Comparison of ENCODE assay signal across 8 cellular contexts in the genomic region with DNA sequence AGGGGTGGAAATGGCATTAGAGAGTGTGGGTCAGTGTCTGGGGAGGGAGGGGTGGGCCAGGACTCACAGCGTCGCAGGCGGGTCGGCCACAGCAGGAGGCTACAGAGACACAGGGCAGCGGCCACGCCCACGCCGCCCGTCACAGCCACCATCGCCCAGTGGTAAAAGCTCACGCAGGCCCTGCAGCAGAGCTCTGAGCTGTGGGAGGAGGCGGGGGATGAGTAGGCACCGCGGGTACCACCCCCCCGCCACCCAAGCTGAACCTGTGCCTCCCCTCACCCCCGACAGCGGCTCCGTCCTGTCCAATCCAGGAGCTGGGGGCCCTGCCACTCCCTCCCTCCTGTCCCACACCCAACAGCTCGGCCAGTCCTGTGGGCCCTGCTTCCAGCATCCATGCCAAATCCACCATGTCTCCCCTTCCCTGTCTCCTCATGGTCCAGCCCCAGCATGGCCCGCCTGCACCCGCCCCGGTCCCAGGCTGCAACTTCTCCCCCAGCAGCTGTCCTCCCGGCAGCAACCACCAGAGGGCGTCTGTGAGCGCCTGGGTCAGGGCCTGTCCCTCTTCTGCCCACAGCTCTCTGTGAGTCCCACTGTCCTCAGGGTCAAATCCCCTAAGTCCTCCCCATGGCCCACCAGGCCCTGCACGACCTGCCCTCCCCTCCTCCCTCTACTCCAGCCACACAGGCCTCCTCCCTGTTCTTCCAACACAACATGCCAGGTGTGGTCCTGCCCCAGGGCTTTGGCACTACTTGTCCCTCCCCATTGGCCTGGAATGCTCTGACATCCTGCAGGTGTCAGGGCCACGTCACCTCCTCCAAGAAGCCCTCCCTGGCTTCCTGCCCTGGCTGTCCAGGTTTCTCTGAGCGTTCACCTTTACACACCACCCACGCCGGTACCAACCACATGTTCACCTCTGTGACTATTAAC. TPM values are rescaled to one million over a fixed set of nuclear protein-coding genes. Genes with fewer than 3 reads are reported as not detected.
A peak's percentile ranks its signal among the peaks of the same experiment; 100 is the strongest.
DNase-seq lines count a peak whose midpoint lies in the region; ATAC-seq and TF ChIP-seq lines count a peak whose summit lies in the region.

No MANE protein-coding gene starts in this region.

- H3K27ac Mint-ChIP-seq in MCF 10A (ENCODE audit: low read depth, unreplicated experiment): peak overlapping the region; percentile 85

- DNase-seq in DMS53 (lab: John Stamatoyannopoulos, UW) (peak; percentile 67), Kasumi-1 (lab: John Stamatoyannopoulos, UW) (peak; percentile 13 to 35), MCF 10A (ENCODE audit: unreplicated experiment) (peak; percentile 77), islet precursor cell (peak; percentile 91), COR-L47 (lab: John Stamatoyannopoulos, UW) (no peak)
- DNase-seq in activated CD4-positive, CD25-positive, alpha-beta regulatory T cell (lab: John Stamatoyannopoulos, UW): peak; percentile 56 to 81 (median 72)
- peak; percentile 51 to 69 for DNase-seq in stimulated activated CD4-positive, alpha-beta T cell treated with anti-CD3 and anti-CD28 coated beads, Interleukin-1b, Interleukin-23, amount 100 ng/mL, for 1 hour (ENCODE audit: low read depth in 2 of 2)

- no peak overlapping the region for H3K4me3 Mint-ChIP-seq in MCF 10A (ENCODE audit: unreplicated experiment)

- peaks cover 11% of the 10 kb centered on the region for H3K4me1 Mint-ChIP-seq in MCF 10A (ENCODE audit: insufficient read depth, unreplicated experiment)

- intact Hi-C loops in MCF 10A (cut with micrococcal nuclease): loop anchor here (1.0 kb wide), 1 partner anchor 73 kb away; no protein-coding TSS in a partner anchor

- peaks cover 41% of the 10 kb centered on the region for H3K36me3 Mint-ChIP-seq in MCF 10A (ENCODE audit: insufficient read depth, unreplicated experiment)

- TF ChIP-seq CTCF in MCF 10A (IDR thresholded peaks at IDR 0.05; ENCODE audit: unreplicated experiment): peak; percentile 97

- POLR2A ChIA-PET in MCF 10A (lab: Yijun Ruan, JAX): interaction anchor here (0.6 to 2.1 kb wide), 2 partner anchors 12 to 33 kb away, joined by 3 to 15 read pairs; partner anchors contain the start of gene MFSD12

- no TSS peak for BruUV-seq in MCF 10A (replicated peaks; lab: Mats Ljungman, UMichigan)

- CTCF ChIA-PET in MCF 10A (lab: Yijun Ruan, JAX): interaction anchor here (0.5 to 3.0 kb wide), 11 partner anchors 8 to 218 kb away, joined by 3 to 22 read pairs (median 3); partner anchors contain the start of genes MFSD12 and TJP3

- H3K9me3 Mint-ChIP-seq in MCF 10A (ENCODE audit: unreplicated experiment): no peaks in the 10 kb centered on the region

- ATAC-seq in GM21786 (IDR thresholded peaks at IDR 0.05; ENCODE audit: unreplicated experiment): no peak

- no peaks in the 10 kb centered on the region for H3K27me3 Mint-ChIP-seq in MCF 10A (ENCODE audit: insufficient read depth, unreplicated experiment)

RNA-seq across cellular contexts. Expression of gene TEKTIP1, which starts 6.0 kb away (rescaled TPM):
- total RNA-seq in MCF 10A (2022): 0.49 and 1.0 TPM in 2 replicates

RNA-seq across cellular contexts. Expression of gene MFSD12, which starts 12.4 kb away (rescaled TPM):
- total RNA-seq in MCF 10A (2022): 77.5 and 79.4 TPM in 2 replicates

RNA-seq across cellular contexts. Expression of gene HMG20B, which starts 27.7 kb away (rescaled TPM):
- total RNA-seq in MCF 10A (2022): 54.7 and 64.7 TPM in 2 replicates

RNA-seq across cellular contexts. Expression of gene FZR1, which starts 38.9 kb away (rescaled TPM):
- total RNA-seq in MCF 10A (2022): 46.4 and 48.9 TPM in 2 replicates

RNA-seq across cellular contexts. Expression of gene GIPC3, which starts 40.3 kb away (rescaled TPM):
- total RNA-seq in MCF 10A (2022): not detected in 2 replicates
